8 cellular contexts compared by ENCODE assay signal in genomic region chr1:110203021-110203661, GRCh38. TPM values are rescaled to one million over a fixed set of nuclear protein-coding genes. Genes with fewer than 3 reads are reported as not detected.
DNase-seq lines count a peak whose midpoint lies in the region; ATAC-seq and TF ChIP-seq lines count a peak whose summit lies in the region.

No MANE protein-coding gene starts in this region.

- H2AFZ ChIP-seq in SU-DHL-6 (ENCODE audit: low read depth, low read length, severe bottlenecking): peak overlapping the region; percentile 79

- H3K4me2 ChIP-seq in SU-DHL-6 (ENCODE audit: low read depth, low read length, poor library complexity, severe bottlenecking): no peak overlapping the region

- ATAC-seq in gastrocnemius medialis (peak; percentile 64 to 66), HG03442 (IDR thresholded peaks at IDR 0.05; ENCODE audit: unreplicated experiment) (no peak), GM21723 (IDR thresholded peaks at IDR 0.05; ENCODE audit: unreplicated experiment) (no peak)

- H4K20me1 ChIP-seq in SU-DHL-6 (ENCODE audit: low read depth, low read length): no peaks in the 10 kb centered on the region

- no peaks in the 10 kb centered on the region for H3K9me3 Mint-ChIP-seq in activated naive CD8-positive, alpha-beta T cell (ENCODE audit: low read depth)

- H3K4me1 Mint-ChIP-seq in activated naive CD8-positive, alpha-beta T cell (ENCODE audit: low read depth): peaks cover 27% of the 10 kb centered on the region

- H3K36me3 ChIP-seq in SU-DHL-6 (ENCODE audit: low read length) (no peaks in the 10 kb centered on the region), left ventricle myocardium inferior (no peaks in the 10 kb centered on the region), gastrocnemius medialis (no peaks in the 10 kb centered on the region)

- TF ChIP-seq CTCF in GM12872 (IDR thresholded peaks at IDR 0.05; ENCODE audit: insufficient read depth, low read depth, low read length): peak; percentile 84
- TF ChIP-seq CTCF in SU-DHL-6 (IDR thresholded peaks at IDR 0.05; ENCODE audit: insufficient read depth, low read length, poor library complexity, severe bottlenecking): peak; percentile 61
- TF ChIP-seq CTCF in left ventricle myocardium inferior (IDR thresholded peaks at IDR 0.05; ENCODE audit: borderline replicate concordance): peak; percentile 91
- peak; percentile 73 to 90 (median 82) for TF ChIP-seq CTCF in gastrocnemius medialis (IDR thresholded peaks at IDR 0.05 in 4 of 5, conservative IDR thresholded peaks at IDR 0.05 in 1 of 5)

- H3K27ac ChIP-seq in SU-DHL-6 (ENCODE audit: low read depth, low read length) (no peak overlapping the region), left ventricle myocardium inferior (replicated peaks) (no peak overlapping the region), gastrocnemius medialis (no peak overlapping the region)

- H3K9me2 ChIP-seq in SU-DHL-6 (replicated peaks; ENCODE audit: insufficient read depth, low read length): no peaks in the 10 kb centered on the region

- H3K9ac ChIP-seq in SU-DHL-6 (ENCODE audit: low read length): 0 out of 2 replicates have a peak overlapping the region, but pooled peaks have one; percentile 1

- H3K4me3 ChIP-seq in SU-DHL-6 (ENCODE audit: insufficient read depth, low read length, poor library complexity, severe bottlenecking) (no peak overlapping the region), left ventricle myocardium inferior (no peak overlapping the region), gastrocnemius medialis (no peak overlapping the region)

- H3K4me1 ChIP-seq in left ventricle myocardium inferior: no peaks in the 10 kb centered on the region
- no peaks in the 10 kb centered on the region for H3K4me1 ChIP-seq in gastrocnemius medialis

- H3F3A ChIP-seq in SU-DHL-6 (ENCODE audit: insufficient read depth): no peaks in the 10 kb centered on the region

- no peak overlapping the region for H3K4me3 Mint-ChIP-seq in activated naive CD8-positive, alpha-beta T cell

- TF ChIP-seq POLR2A in gastrocnemius medialis (IDR thresholded peaks at IDR 0.05): no peak

- H3K27me3 ChIP-seq in SU-DHL-6 (ENCODE audit: low read length) (no peaks in the 10 kb centered on the region), left ventricle myocardium inferior (ENCODE audit: low read depth) (no peaks in the 10 kb centered on the region), gastrocnemius medialis (no peaks in the 10 kb centered on the region)

- H3K9me3 ChIP-seq in SU-DHL-6 (ENCODE audit: insufficient read depth, low read length) (no peaks in the 10 kb centered on the region), left ventricle myocardium inferior (replicated peaks) (no peaks in the 10 kb centered on the region), gastrocnemius medialis (no peaks in the 10 kb centered on the region)

- no peaks in the 10 kb centered on the region for H3K79me2 ChIP-seq in SU-DHL-6 (ENCODE audit: insufficient read depth, low read length)

- H3K36me3 Mint-ChIP-seq in activated naive CD8-positive, alpha-beta T cell: no peaks in the 10 kb centered on the region

- no peaks in the 10 kb centered on the region for H3K27me3 Mint-ChIP-seq in activated naive CD8-positive, alpha-beta T cell

- intact Hi-C loops in left ventricle myocardium inferior (cut with micrococcal nuclease) (loop anchor here (2.0 kb wide), 1 partner anchor 110 kb away; no protein-coding TSS in a partner anchor), gastrocnemius medialis (cut with DNase I; ENCODE audit: low total_unique reads) (loop anchor here (1.0 to 2.0 kb wide), 3 partner anchors 109 to 292 kb away; no protein-coding TSS in a partner anchor)

- in situ Hi-C loops in gastrocnemius medialis (cut with MboI; ENCODE audit: low sequenced_read_pairs in 4 of 4): loop anchor here (5.0 to 10.0 kb wide), 4 partner anchors 109 to 292 kb away; no protein-coding TSS in a partner anchor

- DNase-seq in NCI-H1105 (lab: John Stamatoyannopoulos, UW): peak; percentile 61
- DNase-seq in left ventricle myocardium inferior: no peak
- DNase-seq in gastrocnemius medialis: no peak

- H3K27ac Mint-ChIP-seq in activated naive CD8-positive, alpha-beta T cell: peak overlapping the region; percentile 84

RNA-seq across cellular contexts. Expression of gene KCNC4, which starts 7.0 kb away (rescaled TPM):
- total RNA-seq in left ventricle myocardium inferior: 6.1 TPM
- total RNA-seq in gastrocnemius medialis: 1 to 10 TPM; 3.1 to 9.1 (median 4.1) TPM

RNA-seq across cellular contexts. Expression of gene SLC6A17, which starts 52.8 kb away (rescaled TPM):
- not detected for total RNA-seq in left ventricle myocardium inferior
- under 1 TPM in 2 of 4 donors, not detected in 2; 0.02 to 0.03 TPM for total RNA-seq in gastrocnemius medialis

Comparison
In these comparisons a context has a peak if more than half of its experiments do, and no peak if none do; other contexts are left out.
1. ATAC-seq: peak in gastrocnemius medialis (2 of 2); none in HG03442 (single experiment) and GM21723 (single experiment).
2. Peak in every context shown above with its lines, with median percentiles within 50 percentile points of each other: CTCF ChIP-seq.